Comparison of ENCODE assay signal across 8 cellular contexts in the genomic region with DNA sequence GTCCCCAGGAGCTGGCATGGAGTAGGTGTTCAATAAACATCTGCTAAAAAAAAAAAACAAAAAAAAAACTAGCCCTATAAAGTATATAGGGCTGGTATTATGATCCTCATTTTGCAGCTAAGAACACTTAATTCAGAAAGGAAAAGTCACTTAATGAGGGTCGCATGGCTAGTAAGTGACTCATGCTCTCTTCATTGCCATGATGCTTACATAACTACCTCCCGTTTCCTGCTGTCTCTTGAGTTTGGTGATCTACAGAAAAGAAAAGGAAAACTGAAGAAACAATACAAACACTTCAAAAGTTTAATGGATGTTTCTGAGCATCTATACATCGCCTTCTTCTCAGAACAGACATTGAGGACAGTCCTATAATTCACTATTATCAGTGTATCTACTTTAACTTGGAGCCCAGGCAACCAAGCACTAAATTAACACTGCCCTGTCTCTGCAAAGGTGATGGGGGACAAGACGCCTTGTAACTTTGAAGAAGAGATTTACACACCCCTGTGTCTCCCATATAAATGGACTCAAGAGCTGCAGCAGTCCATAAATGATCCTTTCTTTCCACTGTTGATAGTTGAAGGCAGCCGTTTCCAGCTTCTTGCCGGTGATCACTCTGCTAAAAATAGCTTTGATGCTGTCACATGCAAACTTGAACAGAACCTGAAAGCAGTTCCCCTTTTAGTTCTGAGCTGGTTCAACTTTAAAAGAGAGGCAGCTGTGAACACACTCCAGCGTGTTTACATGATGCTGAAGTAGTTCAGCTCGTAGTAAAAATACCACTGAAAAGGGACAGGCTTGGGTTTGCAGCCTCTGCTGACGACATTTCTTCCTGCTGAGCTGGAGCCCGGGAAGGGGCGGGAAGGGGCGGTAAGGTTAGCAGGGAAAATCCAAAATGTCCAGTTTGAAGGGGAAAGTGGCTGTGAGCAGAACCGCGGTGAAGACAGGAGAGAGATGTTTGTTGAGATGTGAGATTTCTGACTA.
DNase-seq lines count a peak whose midpoint lies in the region; ATAC-seq, FAIRE-seq and TF ChIP-seq lines count a peak whose summit lies in the region.

No MANE protein-coding gene starts in this region.

- H3K4me3 ChIP-seq in colonic mucosa, result no peak overlapping the region
- no peak overlapping the region for H3K4me3 ChIP-seq in right lobe of liver
- H3K4me3 ChIP-seq in subcutaneous abdominal adipose tissue (ENCODE audit: low read depth in 1 of 5, low read length in 5 of 5), result peak overlapping the region in 4 of 5 donors; percentile 40 to 54 (median 44)

- peak overlapping the region; percentile 3 to 22 for H3K9ac ChIP-seq in colonic mucosa (ENCODE audit: low read depth in 2 of 2, low read length in 2 of 2)
- H3K9ac ChIP-seq in subcutaneous abdominal adipose tissue (ENCODE audit: low read length in 5 of 5), result peak overlapping the region in 4 of 5 donors; percentile 8 to 68 (median 50)

- no peaks in the 10 kb centered on the region for H3K36me3 ChIP-seq in colonic mucosa
- no peaks in the 10 kb centered on the region for H3K36me3 ChIP-seq in right lobe of liver
- H3K36me3 ChIP-seq in subcutaneous abdominal adipose tissue (ENCODE audit: control insufficient read depth in 5 of 5, insufficient read depth in 5 of 5, low read length in 5 of 5), result peaks cover 0 to 4% (median 0%) of the 10 kb centered on the region in 5 donors

- POLR2A ChIA-PET in RWPE1 (lab: Yijun Ruan, JAX; ENCODE audit: low non-redundant PET), result interaction anchor here (0.5 kb wide), 1 partner anchor 112 kb away, joined by 9 read pairs; no protein-coding TSS in a partner anchor

- H3K4me1 ChIP-seq in colonic mucosa (no peaks in the 10 kb centered on the region), right lobe of liver (peaks cover 0 to 41% (median 5%) of the 10 kb centered on the region in 4 donors), subcutaneous abdominal adipose tissue (ENCODE audit: control insufficient read depth in 5 of 5, insufficient read depth in 5 of 5, low read length in 5 of 5) (peaks cover 8 to 57% (median 48%) of the 10 kb centered on the region in 5 donors)

- peak overlapping the region; percentile 51 for H3K27ac ChIP-seq in RWPE1
- H3K27ac ChIP-seq in colonic mucosa, result peak overlapping the region; percentile 76
- peak overlapping the region; percentile 37 to 76 (median 56) for H3K27ac ChIP-seq in right lobe of liver
- H3K27ac ChIP-seq in subcutaneous abdominal adipose tissue (ENCODE audit: low read depth, low read length), result peak overlapping the region; percentile 93

- no peak for FAIRE-seq in HTR-8/SVneo (lab: Jason Lieb, UNC)

- CTCF ChIA-PET in RWPE1 (lab: Yijun Ruan, JAX), result interaction anchor here (0.5 to 1.0 kb wide), 5 partner anchors 98 to 1378 kb away, joined by 3 to 4 read pairs (median 3); no protein-coding TSS in a partner anchor

- ATAC-seq in GM21576 (IDR thresholded peaks at IDR 0.05; ENCODE audit: unreplicated experiment), result peak; percentile 54
- ATAC-seq in right lobe of liver, result peak; percentile 30 to 60 (median 48)

- peak; percentile 59 for DNase-seq in GM10266 (ENCODE audit: extremely low spot score)
- peak; percentile 59 for DNase-seq in HTR-8/SVneo (ENCODE audit: insufficient read length, low spot score)
- peak; percentile 16 for DNase-seq in RWPE1 (ENCODE audit: low spot score)
- DNase-seq in colonic mucosa, result peak; percentile 57
- DNase-seq in right lobe of liver, result no peak
- DNase-seq in NCI-H524 treated with DMSO at 0.1 percent for 48 hours (lab: John Stamatoyannopoulos, UW), result no peak

- intact Hi-C loops in colonic mucosa (cut with DNase I) (no loop called here), right lobe of liver (cut with DNase I) (no loop called here)

- H3K27me3 ChIP-seq in colonic mucosa (no peaks in the 10 kb centered on the region), right lobe of liver (no peaks in the 10 kb centered on the region), subcutaneous abdominal adipose tissue (ENCODE audit: control insufficient read depth in 5 of 5, insufficient read depth in 4 of 5, low read length in 5 of 5) (no peaks in the 10 kb centered on the region)

- TF ChIP-seq POLR2A in right lobe of liver (IDR thresholded peaks at IDR 0.05), result no peak

- TF ChIP-seq CTCF in GM10266 (IDR thresholded peaks at IDR 0.05; ENCODE audit: control insufficient read depth, insufficient read depth, low read depth, missing control alignments), result no peak
- no peak for TF ChIP-seq CTCF in RWPE1 (conservative IDR thresholded peaks at IDR 0.05; ENCODE audit: low read depth)
- TF ChIP-seq CTCF in colonic mucosa (IDR thresholded peaks at IDR 0.05), result no peak
- no peak for TF ChIP-seq CTCF in right lobe of liver (IDR thresholded peaks at IDR 0.05)

- no peaks in the 10 kb centered on the region for H3K9me3 ChIP-seq in colonic mucosa
- H3K9me3 ChIP-seq in right lobe of liver, result no peaks in the 10 kb centered on the region
- H3K9me3 ChIP-seq in subcutaneous abdominal adipose tissue (ENCODE audit: control insufficient read depth in 5 of 5, low read length in 5 of 5), result no peaks in the 10 kb centered on the region

- 41% methylated on average over 14 of the region's 14 CpGs for WGBS in right lobe of liver (ENCODE audit: insufficient coverage, low coverage, low lambda C conversion rate, missing lambda C conversion rate)

Comparison
In these comparisons a context has a peak if more than half of its experiments do, and no peak if none do; other contexts are left out.
1. DNase-seq: peak in GM10266 (single experiment), HTR-8/SVneo (single experiment), RWPE1 (single experiment) and colonic mucosa (single experiment); none in right lobe of liver (0 of 3) and NCI-H524 treated with DMSO at 0.1 percent for 48 hours (single experiment).
2. H3K4me3 ChIP-seq: peak in subcutaneous abdominal adipose tissue (4 of 5); none in colonic mucosa (single experiment) and right lobe of liver (0 of 3).
3. Peak in every context shown above with its lines, with median percentiles within 50 percentile points of each other: H3K27ac ChIP-seq.